In the genomic region with DNA sequence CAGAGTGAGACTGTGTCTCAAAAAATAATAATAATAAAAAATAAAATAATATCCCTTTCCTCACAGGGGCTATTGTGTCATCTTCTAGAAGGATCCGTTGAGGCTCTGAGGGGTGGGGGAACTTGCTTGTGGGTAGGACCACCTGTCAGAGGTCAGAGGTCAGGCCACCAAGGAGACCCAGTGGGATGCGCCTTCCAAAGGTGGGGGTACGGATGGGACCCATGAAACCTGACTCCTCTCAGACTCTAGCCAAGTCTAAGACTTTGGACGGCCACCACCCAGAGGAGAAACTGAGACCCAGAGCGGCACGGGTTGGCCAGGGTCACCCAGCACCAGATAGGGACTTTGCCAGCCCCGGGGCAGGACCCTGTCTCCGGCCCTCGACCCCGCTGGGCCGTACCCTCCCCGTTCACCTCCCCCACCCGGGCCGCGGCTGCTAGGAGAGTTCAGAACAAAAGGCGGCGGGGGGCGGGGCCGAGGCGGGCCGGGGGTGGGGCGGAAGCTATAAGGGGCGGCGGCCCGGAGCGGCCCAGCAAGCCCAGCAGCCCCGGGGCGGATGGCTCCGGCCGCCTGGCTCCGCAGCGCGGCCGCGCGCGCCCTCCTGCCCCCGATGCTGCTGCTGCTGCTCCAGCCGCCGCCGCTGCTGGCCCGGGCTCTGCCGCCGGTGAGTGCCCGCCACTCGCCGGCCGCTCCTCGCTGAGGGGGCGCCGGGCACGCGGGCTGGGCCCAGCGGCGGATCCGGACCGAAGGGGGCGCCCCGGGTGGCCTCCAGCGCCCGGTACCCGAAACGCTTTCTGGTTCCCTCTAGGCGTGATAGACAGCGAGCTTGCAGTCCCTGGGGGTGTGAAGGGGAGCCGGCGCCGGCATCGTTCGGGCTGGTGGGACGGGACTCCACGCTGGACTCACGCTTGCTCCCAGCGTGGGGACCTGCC, we compare ENCODE assay signal across 7 cellular contexts. TPM values are rescaled to one million over a fixed set of nuclear protein-coding genes. Genes with fewer than 3 reads are reported as not detected.
DNase-seq lines count a peak whose midpoint lies in the region; ATAC-seq and TF ChIP-seq lines count a peak whose summit lies in the region.

A gene with protein sequence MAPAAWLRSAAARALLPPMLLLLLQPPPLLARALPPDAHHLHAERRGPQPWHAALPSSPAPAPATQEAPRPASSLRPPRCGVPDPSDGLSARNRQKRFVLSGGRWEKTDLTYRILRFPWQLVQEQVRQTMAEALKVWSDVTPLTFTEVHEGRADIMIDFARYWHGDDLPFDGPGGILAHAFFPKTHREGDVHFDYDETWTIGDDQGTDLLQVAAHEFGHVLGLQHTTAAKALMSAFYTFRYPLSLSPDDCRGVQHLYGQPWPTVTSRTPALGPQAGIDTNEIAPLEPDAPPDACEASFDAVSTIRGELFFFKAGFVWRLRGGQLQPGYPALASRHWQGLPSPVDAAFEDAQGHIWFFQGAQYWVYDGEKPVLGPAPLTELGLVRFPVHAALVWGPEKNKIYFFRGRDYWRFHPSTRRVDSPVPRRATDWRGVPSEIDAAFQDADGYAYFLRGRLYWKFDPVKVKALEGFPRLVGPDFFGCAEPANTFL (plus strand): TSS at position 535 of the 932 bp plus-strand sequence. CDS start 22 bp downstream, at position 557.

- H3K4me3 ChIP-seq in HAP-1 (peak within 1 kb of the TSS; percentile 34), OCI-LY7 (ENCODE audit: low read depth, low read length, poor library complexity, severe bottlenecking) (peak within 1 kb of the TSS; percentile 68), heart left ventricle (peak within 1 kb of the TSS; percentile 34 to 71 (median 58)), psoas muscle (peak within 1 kb of the TSS; percentile 68)

- no peaks in the 10 kb centered on the region for H3K9me2 ChIP-seq in OCI-LY7 (ENCODE audit: insufficient read depth, low read length)

- no peak for TF ChIP-seq POLR2A in heart left ventricle (IDR thresholded peaks at IDR 0.05)

- H3K27ac ChIP-seq in OCI-LY7 (ENCODE audit: low read depth, low read length, poor library complexity, severe bottlenecking) (peak within 1 kb of the TSS; percentile 36), heart left ventricle (peak within 1 kb of the TSS; percentile 16 to 78 (median 67)), psoas muscle (no peak within 1 kb of the TSS)

- BruUV-seq in OCI-LY7 (replicated peaks; lab: Mats Ljungman, UMichigan): no TSS peak

- ATAC-seq in heart left ventricle (peak in 3 of 4 donors; percentile 23 to 45 (median 40)), psoas muscle (peak in 1 of 4 donors; percentile 9), GM21381 (IDR thresholded peaks at IDR 0.05; ENCODE audit: unreplicated experiment) (no peak)

- DNase-seq in HAP-1 (ENCODE audit: low spot score in 2 of 2) (peak; percentile 56 to 85), OCI-LY7 (ENCODE audit: low spot score) (peak; percentile 72), heart left ventricle (peak; percentile 65 to 84 (median 74)), psoas muscle (peak; percentile 71 to 77), GOT3 (lab: John Stamatoyannopoulos, UW) (no peak)
- peak; percentile 53 for DNase-seq in activated naive CD4-positive, alpha-beta T cell treated with Interleukin-2 at 50 U/mL for 16 hours

- H3K4me1 ChIP-seq in HAP-1 (peaks cover 16% of the 10 kb centered on the region), OCI-LY7 (ENCODE audit: insufficient read depth, low read length, poor library complexity, severe bottlenecking) (peaks cover 56% of the 10 kb centered on the region), heart left ventricle (peaks cover 0 to 64% (median 41%) of the 10 kb centered on the region in 12 donors), psoas muscle (peaks cover 15% of the 10 kb centered on the region)

- TF ChIP-seq CTCF in OCI-LY7 (conservative IDR thresholded peaks at IDR 0.05; ENCODE audit: low read length): peak; percentile 48
- TF ChIP-seq CTCF in heart left ventricle (IDR thresholded peaks at IDR 0.05): peak in 6 of 12 donors; percentile 8 to 30 (median 14)
- no peak for TF ChIP-seq CTCF in psoas muscle (IDR thresholded peaks at IDR 0.05)

- H3K9me3 ChIP-seq in HAP-1 (no peaks in the 10 kb centered on the region), OCI-LY7 (ENCODE audit: low read length) (no peaks in the 10 kb centered on the region), heart left ventricle (no peaks in the 10 kb centered on the region), psoas muscle (no peaks in the 10 kb centered on the region)

- 2 to 34% (median 3%) methylated on average over 5 to 74 of the region's 74 CpGs for WGBS in heart left ventricle, 4 donors
- 3 to 6% (median 3%) methylated on average over 34 to 74 of the region's 74 CpGs for WGBS in psoas muscle, 3 donors

- CTCF ChIA-PET in OCI-LY7 (lab: Charles Lee; ENCODE audit: unreplicated experiment): interaction anchor here (1.3 kb wide), 1 partner anchor 78 kb away, joined by 4 read pairs; no protein-coding TSS in a partner anchor

- H3K27me3 ChIP-seq in HAP-1 (ENCODE audit: low read depth) (no peaks in the 10 kb centered on the region), heart left ventricle (peaks cover 0 to 3% (median 0%) of the 10 kb centered on the region in 9 donors), psoas muscle (ENCODE audit: insufficient read depth in 3 of 3, low read length in 2 of 3) (no peaks in the 10 kb centered on the region)

- peaks cover 2% of the 10 kb centered on the region; the same call in 1 of the 2 replicates for H3K79me2 ChIP-seq in OCI-LY7 (ENCODE audit: insufficient read depth, low read depth, low read length)

- peak within 1 kb of the TSS; percentile 68; the same call in 1 of the 2 replicates for H2AFZ ChIP-seq in OCI-LY7 (ENCODE audit: low read length)

- H4K20me1 ChIP-seq in OCI-LY7 (ENCODE audit: insufficient read depth, low read length): no peaks in the 10 kb centered on the region

- H3K36me3 ChIP-seq in HAP-1 (replicated peaks): no peaks in the 10 kb centered on the region
- H3K36me3 ChIP-seq in OCI-LY7 (ENCODE audit: insufficient read depth, low read length): no peaks in the 10 kb centered on the region
- H3K36me3 ChIP-seq in heart left ventricle: no peaks in the 10 kb centered on the region
- no peaks in the 10 kb centered on the region for H3K36me3 ChIP-seq in psoas muscle (ENCODE audit: insufficient read depth in 1 of 2, low read depth in 1 of 2)

- peak within 1 kb of the TSS; percentile 94 for H3K4me2 ChIP-seq in OCI-LY7 (ENCODE audit: low read length)

- POLR2A ChIA-PET in OCI-LY7 (lab: Charles Lee): interaction anchor here (0.9 kb wide), 1 partner anchor 73 kb away, joined by 4 read pairs; no protein-coding TSS in a partner anchor

- intact Hi-C loops in OCI-LY7 (cut with micrococcal nuclease; ENCODE audit: unreplicated experiment): no loop called here
- intact Hi-C loops in heart left ventricle (cut with DNase I): loop anchor here in 3 of 10 donors (2.0 to 10.0 kb wide), 3 partner anchors 14 to 482 kb away; a partner anchor contains a TSS
- intact Hi-C loops in psoas muscle (cut with DNase I): no loop called here

- in situ Hi-C loops in HAP-1 (cut with MboI; ENCODE audit: low sequenced_read_pairs): loop anchor here (10.0 kb wide), 1 partner anchor 62 kb away; a partner anchor contains a TSS

RNA-seq across cellular contexts. Expression of the gene that starts here (rescaled TPM):
- 10.0 and 12.9 TPM in 2 replicates for total RNA-seq in OCI-LY7 (2014; rRNA removed; shearing (Covaris generic))
- 6.3 and 9.2 TPM in 2 replicates for total RNA-seq in OCI-LY7 (2022)
- 10 to 100 TPM in 5 of 9 donors, 1 to 10 TPM in 4; 5.2 to 17.0 (median 10.4) TPM for total RNA-seq in heart left ventricle
- 10 to 100 TPM in 1 of 2 donors, 1 to 10 TPM in 1; 6.2 to 10.5 TPM for polyA plus RNA-seq in heart left ventricle
- total RNA-seq in psoas muscle: 1 to 10 TPM; 1.3 to 2.9 (median 1.5) TPM
- under 1 TPM; 0.35 to 0.47 (median 0.43) TPM for polyA plus RNA-seq in psoas muscle

Comparison
In these comparisons a context has a peak if more than half of its experiments do, and no peak if none do; other contexts are left out.
1. RNA of the gene that starts here (polyA plus RNA-seq): 6.2 to 10.5 TPM in heart left ventricle; 0.35 to 0.47 TPM in psoas muscle; every median in the first group is over 4 times any median in the second.
2. Peak in every context shown above with its lines, with median percentiles within 50 percentile points of each other: H3K4me3 ChIP-seq.